Comparison of ENCODE assay signal across 8 cellular contexts in the genomic region with DNA sequence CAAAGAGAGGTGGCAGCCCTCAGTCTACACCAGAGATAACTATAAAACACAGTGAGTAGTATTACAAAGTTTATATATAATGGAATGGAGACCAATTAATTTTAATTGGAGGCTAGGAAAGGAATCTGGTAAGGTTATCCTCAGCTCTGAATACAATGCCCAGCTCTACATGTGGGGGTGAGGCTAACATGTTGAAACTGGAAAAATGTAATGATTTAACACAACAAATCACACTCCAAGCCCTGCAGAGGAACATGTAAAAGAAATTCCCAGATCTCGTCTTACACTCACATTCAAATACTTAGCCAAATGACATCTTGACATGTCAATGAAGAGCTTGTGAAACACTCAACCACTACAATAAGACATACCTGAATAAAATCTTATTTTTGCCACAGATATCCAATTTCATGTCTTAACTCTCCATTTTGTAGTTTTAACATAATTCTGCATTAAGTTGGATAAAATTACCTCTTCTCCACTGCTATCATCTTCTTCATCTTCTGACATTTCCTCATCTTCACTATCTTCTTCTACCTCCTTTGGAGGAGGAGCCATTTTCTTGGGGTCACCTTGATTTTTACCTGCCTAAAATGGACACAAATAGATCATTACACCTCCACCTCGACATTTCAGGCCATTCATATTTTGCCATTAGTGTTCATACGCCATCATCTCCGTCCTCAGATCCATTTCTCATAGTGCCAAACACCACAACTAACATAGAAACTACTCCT. TPM values are rescaled to one million over a fixed set of nuclear protein-coding genes. Genes with fewer than 3 reads are reported as not detected.
A peak's percentile ranks its signal among the peaks of the same experiment; 100 is the strongest.
DNase-seq lines count a peak whose midpoint lies in the region; ATAC-seq and TF ChIP-seq lines count a peak whose summit lies in the region.

No MANE protein-coding gene starts in this region.

- H3K4me3 ChIP-seq in DOHH2 (ENCODE audit: low read length) (peak overlapping the region; percentile 82), Panc1 (ENCODE audit: low read depth in 2 of 2, low read length in 2 of 2) (peak overlapping the region; percentile 93 to 100), esophagus squamous epithelium (peak overlapping the region; percentile 70 to 96 (median 83)), trophoblast cell (ENCODE audit: low read depth, low read length) (peak overlapping the region; percentile 33)

- peaks cover 52% of the 10 kb centered on the region for H4K20me1 ChIP-seq in DOHH2 (ENCODE audit: control insufficient read depth, insufficient read depth, low read depth, low read length)

- peak overlapping the region; percentile 98 for H3K4ac ChIP-seq in trophoblast cell (ENCODE audit: low read depth, low read length)

- H3K4me1 ChIP-seq in DOHH2 (ENCODE audit: control insufficient read depth, low read length) (peaks cover 27% of the 10 kb centered on the region), Panc1 (ENCODE audit: control insufficient read depth, insufficient read depth, low read length) (peaks cover 22% of the 10 kb centered on the region), esophagus squamous epithelium (peaks cover 5 to 59% (median 26%) of the 10 kb centered on the region in 3 donors), trophoblast cell (ENCODE audit: control insufficient read depth in 1 of 2, insufficient read depth in 2 of 2, low read length in 2 of 2) (peaks cover 4 to 6% of the 10 kb centered on the region in 2 experiments)

- H4K12ac ChIP-seq in trophoblast cell (ENCODE audit: low read depth, low read length): no peak overlapping the region

- H3K9me3 ChIP-seq in DOHH2 (ENCODE audit: control insufficient read depth, insufficient read depth, low read length) (no peaks in the 10 kb centered on the region), Panc1 (ENCODE audit: control insufficient read depth, insufficient read depth, low read depth, low read length) (no peaks in the 10 kb centered on the region), esophagus squamous epithelium (no peaks in the 10 kb centered on the region), trophoblast cell (ENCODE audit: insufficient read depth, low read depth, low read length) (no peaks in the 10 kb centered on the region)

- no peak for DNase-seq in Panc1 (ENCODE audit: low read depth, low spot score)
- DNase-seq in esophagus squamous epithelium (lab: John Stamatoyannopoulos, UW): no peak
- no peak for DNase-seq in trophoblast cell
- DNase-seq in SW 1271 (lab: John Stamatoyannopoulos, UW): no peak
- DNase-seq in stimulated activated CD4-positive, alpha-beta T cell treated with anti-CD3 and anti-CD28 coated beads, Interleukin-2, amount 100 ng/mL, for 48 hours: no peak

- 3 to 5% methylated on average over 4 of the region's 4 CpGs for WGBS in esophagus squamous epithelium, 2 donors
- no CpG with 5 or more reads among the region's 4 CpGs for WGBS in trophoblast cell (ENCODE audit: extremely low coverage, insufficient coverage, insufficient read length)

- intact Hi-C loops in Panc1 (cut with micrococcal nuclease; ENCODE audit: unreplicated experiment): no loop called here
- intact Hi-C loops in esophagus squamous epithelium (cut with DNase I): no loop called here

- BruUV-seq in Panc1 (replicated peaks; lab: Mats Ljungman, UMichigan): no TSS peak

- H2BK12ac ChIP-seq in trophoblast cell (ENCODE audit: low read length): no peak overlapping the region

- no peak overlapping the region for H2AFZ ChIP-seq in trophoblast cell (ENCODE audit: insufficient read depth, low read length, poor library complexity)

- peaks cover 67% of the 10 kb centered on the region for H3K79me2 ChIP-seq in DOHH2 (ENCODE audit: control insufficient read depth, low read length)
- H3K79me2 ChIP-seq in trophoblast cell (ENCODE audit: control insufficient read depth, insufficient read depth, low read length, poor library complexity): peaks cover 12% of the 10 kb centered on the region

- H3K9me2 ChIP-seq in DOHH2 (replicated peaks; ENCODE audit: control insufficient read depth, low read length): no peaks in the 10 kb centered on the region

- no peak overlapping the region for H2BK120ac ChIP-seq in trophoblast cell (ENCODE audit: insufficient read depth, low read length, poor library complexity)

- peaks cover 13% of the 10 kb centered on the region for H3K79me1 ChIP-seq in trophoblast cell (ENCODE audit: low read length)

- H4K8ac ChIP-seq in trophoblast cell (ENCODE audit: low read depth, low read length): no peak overlapping the region

- CTCF ChIA-PET in Panc1 (lab: Charles Lee): interaction anchor here (0.6 kb wide), 2 partner anchors 11 to 12 kb away, joined by 3 to 9 read pairs; no protein-coding TSS in a partner anchor

- TF ChIP-seq POLR2A in esophagus squamous epithelium (IDR thresholded peaks at IDR 0.05): no peak

- H3F3A ChIP-seq in DOHH2 (ENCODE audit: control insufficient read depth, insufficient read depth): peaks cover 62% of the 10 kb centered on the region

- H3K27me3 ChIP-seq in DOHH2 (ENCODE audit: control insufficient read depth, low read length) (no peaks in the 10 kb centered on the region), Panc1 (ENCODE audit: control insufficient read depth, insufficient read depth, low read length) (no peaks in the 10 kb centered on the region), esophagus squamous epithelium (no peaks in the 10 kb centered on the region), trophoblast cell (ENCODE audit: insufficient read depth, low read length) (no peaks in the 10 kb centered on the region)

- TF ChIP-seq CTCF in DOHH2 (IDR thresholded peaks at IDR 0.05; ENCODE audit: low read depth, low read length, poor library complexity, severe bottlenecking): no peak
- no peak for TF ChIP-seq CTCF in Panc1 (IDR thresholded peaks at IDR 0.05)
- no peak for TF ChIP-seq CTCF in esophagus squamous epithelium (IDR thresholded peaks at IDR 0.05)

- in situ Hi-C loops in Panc1 (cut with HindIII; ENCODE audit: low pct_unique_long_range_greater_than_20kb, low sequenced_read_pairs): no loop called here

- no peak overlapping the region for H3K23ac ChIP-seq in trophoblast cell (ENCODE audit: low read length)

- H2AK5ac ChIP-seq in trophoblast cell (ENCODE audit: low read length): no peak overlapping the region

- peak overlapping the region; percentile 83 for H3K27ac ChIP-seq in DOHH2 (ENCODE audit: low read depth, low read length)
- peak overlapping the region; percentile 94 for H3K27ac ChIP-seq in Panc1 (ENCODE audit: low read length)
- H3K27ac ChIP-seq in esophagus squamous epithelium: peak overlapping the region; percentile 91 to 99 (median 98)
- H3K27ac ChIP-seq in trophoblast cell (ENCODE audit: low read depth, low read length): no peak overlapping the region

- H3K14ac ChIP-seq in trophoblast cell (ENCODE audit: low read length): no peak overlapping the region

- no peak overlapping the region for H3K18ac ChIP-seq in trophoblast cell (ENCODE audit: low read length)

- H2BK5ac ChIP-seq in trophoblast cell (ENCODE audit: low read depth, low read length, poor library complexity): no peak overlapping the region

- peak overlapping the region; percentile 74 for H3K4me2 ChIP-seq in DOHH2 (ENCODE audit: low read length)
- H3K4me2 ChIP-seq in trophoblast cell (ENCODE audit: low read length): peak overlapping the region; percentile 74

- ATAC-seq in Panc1 (no peak), GM21717 (IDR thresholded peaks at IDR 0.05; ENCODE audit: unreplicated experiment) (no peak), GM19328 (IDR thresholded peaks at IDR 0.05; ENCODE audit: unreplicated experiment) (no peak)

- H3K36me3 ChIP-seq in DOHH2 (ENCODE audit: control insufficient read depth, low read length) (peaks cover 70% of the 10 kb centered on the region), Panc1 (ENCODE audit: control insufficient read depth, insufficient read depth, low read length) (peaks cover 54% of the 10 kb centered on the region), esophagus squamous epithelium (peaks cover 34 to 52% (median 46%) of the 10 kb centered on the region in 3 donors), trophoblast cell (ENCODE audit: control insufficient read depth in 1 of 2, insufficient read depth in 2 of 2, low read length in 2 of 2) (peaks cover 14 to 34% of the 10 kb centered on the region in 2 experiments)

- no peak overlapping the region for H4K91ac ChIP-seq in trophoblast cell (ENCODE audit: low read depth, low read length)

- H3K9ac ChIP-seq in trophoblast cell (ENCODE audit: low read length): peak overlapping the region; percentile 46

- POLR2A ChIA-PET in Panc1 (lab: Charles Lee): no interaction called here

RNA-seq across cellular contexts. Expression of a gene that starts 1.4 kb away (rescaled TPM):
- 778 TPM for total RNA-seq in Panc1 (2021; ENCODE audit: unreplicated experiment)
- polyA plus RNA-seq in Panc1 (2012; ENCODE audit: insufficient read length): 489 TPM
- 100 to 1,000 TPM; 104 to 220 (median 175) TPM for total RNA-seq in esophagus squamous epithelium
- polyA plus RNA-seq in trophoblast cell (2013): 312 and 322 TPM in 2 replicates

Comparison
In these comparisons a context has a peak if more than half of its experiments do, and no peak if none do; other contexts are left out.
1. H3K4me3 ChIP-seq: peak in every context shown above with its lines; median percentile 96 in Panc1; 83 in esophagus squamous epithelium; 82 in DOHH2; 33 in trophoblast cell.